ENCODE assay signal across 12 cellular contexts in the genomic region with DNA sequence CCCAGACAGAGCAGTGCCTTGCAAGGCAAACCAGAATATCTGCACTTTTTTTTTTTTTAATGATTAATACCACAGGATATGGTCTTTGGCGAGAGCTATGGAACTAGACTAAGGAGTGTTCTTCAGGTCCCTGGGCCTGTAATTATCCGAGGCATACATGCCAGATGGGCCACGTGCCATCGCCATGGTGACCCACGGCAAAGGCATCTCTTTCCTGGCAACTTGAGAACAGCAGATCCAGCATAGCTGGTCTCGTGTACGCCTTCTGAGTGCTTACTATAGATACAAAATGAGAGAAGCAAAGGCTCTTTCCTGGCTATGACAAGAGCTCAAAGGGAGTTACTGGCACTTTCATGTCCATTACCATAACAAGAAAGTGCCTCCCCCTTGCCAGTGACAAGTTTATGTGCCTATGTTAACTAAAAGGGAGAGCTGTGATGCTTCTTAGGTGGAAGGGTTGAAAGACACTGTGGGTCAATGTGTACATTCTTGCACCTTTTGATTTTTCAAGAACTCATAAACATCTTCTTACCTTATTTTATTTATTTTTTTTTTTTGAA. TPM values are rescaled to one million over a fixed set of nuclear protein-coding genes. Genes with fewer than 3 reads are reported as not detected.
DNase-seq lines count a peak whose midpoint lies in the region; ATAC-seq and TF ChIP-seq lines count a peak whose summit lies in the region.
"Had no signal": no experiment of that assay in that cellular context is flagged by ENCODE, and none has a peak within 500 bp of the region (broad histone marks: within the 10 kb centered on the region; RNA-seq: fewer than 3 reads in every experiment).

No MANE protein-coding gene starts in this region.

- no peak for TF ChIP-seq POLR2A in gastrocnemius medialis (IDR thresholded peaks at IDR 0.05)

- DNase-seq in H7 (peak; percentile 7), adipocyte (ENCODE audit: low read depth) (peak; percentile 65), left cardiac atrium (peak; percentile 46), gastrocnemius medialis (peak; percentile 77), NK-92 (lab: John Stamatoyannopoulos, UW; ENCODE audit: unreplicated experiment) (no peak), mucosa of gallbladder (ENCODE audit: low spot score) (no peak)
- DNase-seq in effector memory CD4-positive, alpha-beta T cell = no peak
- DNase-seq: activated CD4-positive, alpha-beta T cell treated with anti-CD3 and anti-CD28 coated beads, Interleukin-2, amount 50 U/mL, for 48 hours; Peyer's patch; stimulated activated naive B cell treated with anti-CD40 and anti-IgM and Interleukin-4, amounts not matched to agents 10 μg/mL and 1 μg/mL and 100 μg/mL, for 72 hours had no signal

- peak overlapping the region; percentile 60 to 80 (median 70) for H3K27ac ChIP-seq in gastrocnemius medialis
- no peak overlapping the region for H3K27ac ChIP-seq in effector memory CD4-positive, alpha-beta T cell (ENCODE audit: insufficient read depth, low read length, poor library complexity, severe bottlenecking)
- H3K27ac ChIP-seq: cardiac muscle cell, Peyer's patch had no signal

- H3K9me3 ChIP-seq in adipocyte (ENCODE audit: control insufficient read depth, low read length) (no peaks in the 10 kb centered on the region), gastrocnemius medialis (no peaks in the 10 kb centered on the region)
- H3K9me3 ChIP-seq in effector memory CD4-positive, alpha-beta T cell (ENCODE audit: control insufficient read depth, low read length) = no peaks in the 10 kb centered on the region
- H3K9me3 ChIP-seq: Peyer's patch had no signal

- no peak for TF ChIP-seq CTCF in gastrocnemius medialis (IDR thresholded peaks at IDR 0.05 in 4 of 5, conservative IDR thresholded peaks at IDR 0.05 in 1 of 5)

- in situ Hi-C loops in gastrocnemius medialis (cut with MboI; ENCODE audit: low sequenced_read_pairs in 4 of 4) = no loop called here

- H3K36me3 ChIP-seq in H7 (replicated peaks; ENCODE audit: control insufficient read depth, insufficient read depth, low read length) (no peaks in the 10 kb centered on the region), adipocyte (ENCODE audit: control insufficient read depth, insufficient read depth, low read length, severe bottlenecking) (no peaks in the 10 kb centered on the region), gastrocnemius medialis (no peaks in the 10 kb centered on the region)
- H3K36me3 ChIP-seq in effector memory CD4-positive, alpha-beta T cell (ENCODE audit: control insufficient read depth, insufficient read depth, low read length) = no peaks in the 10 kb centered on the region
- H3K36me3 ChIP-seq: cardiac muscle cell, Peyer's patch had no signal

- H3K27me3 ChIP-seq in H7 (ENCODE audit: control insufficient read depth, insufficient read depth, low read length) = no peaks in the 10 kb centered on the region
- H3K27me3 ChIP-seq in adipocyte (replicated peaks; ENCODE audit: control insufficient read depth, insufficient read depth, low read length) = no peaks in the 10 kb centered on the region
- H3K27me3 ChIP-seq in gastrocnemius medialis = no peaks in the 10 kb centered on the region
- no peaks in the 10 kb centered on the region for H3K27me3 ChIP-seq in effector memory CD4-positive, alpha-beta T cell (replicated peaks; ENCODE audit: control insufficient read depth, insufficient read depth, low read length, poor library complexity, severe bottlenecking)
- H3K27me3 ChIP-seq: cardiac muscle cell, Peyer's patch had no signal

- no peak overlapping the region for H3K4me3 ChIP-seq in H7 (ENCODE audit: insufficient read depth, low read depth, low read length)
- no peak overlapping the region for H3K4me3 ChIP-seq in adipocyte (ENCODE audit: low read length)
- no peak overlapping the region for H3K4me3 ChIP-seq in gastrocnemius medialis
- no peak overlapping the region for H3K4me3 ChIP-seq in effector memory CD4-positive, alpha-beta T cell (ENCODE audit: insufficient read depth, low read depth, low read length, poor library complexity, severe bottlenecking)
- H3K4me3 ChIP-seq: cardiac muscle cell, Peyer's patch had no signal

- intact Hi-C loops in left cardiac atrium (cut with DNase I) (no loop called here), gastrocnemius medialis (cut with DNase I; ENCODE audit: low total_unique reads) (loop anchor here (2.0 kb wide), 1 partner anchor 26 kb away; a partner anchor contains a TSS)

- H3K4me1 ChIP-seq in adipocyte (ENCODE audit: control insufficient read depth, insufficient read depth, low read length) (peaks cover 4% of the 10 kb centered on the region), gastrocnemius medialis (peaks cover 10 to 16% of the 10 kb centered on the region in 2 donors)
- no peaks in the 10 kb centered on the region for H3K4me1 ChIP-seq in effector memory CD4-positive, alpha-beta T cell (ENCODE audit: control insufficient read depth, insufficient read depth, low read length, poor library complexity, severe bottlenecking)
- H3K4me1 ChIP-seq: Peyer's patch had no signal

- peak in 1 of 2 donors; percentile 24 for ATAC-seq in left cardiac atrium
- ATAC-seq in gastrocnemius medialis = peak; percentile 87 to 97
- ATAC-seq in HG03025 (IDR thresholded peaks at IDR 0.05; ENCODE audit: low FRiP score, unreplicated experiment) = no peak
- ATAC-seq: stimulated activated naive B cell treated with anti-CD40 and anti-IgM and Interleukin-4, amounts not matched to agents 10 μg/mL and 1 μg/mL and 100 μg/mL, for 72 hours had no signal

- H3K9ac ChIP-seq in adipocyte (ENCODE audit: low read length) = no peak overlapping the region

RNA-seq across cellular contexts. Expression of a gene that starts 26.0 kb away (rescaled TPM):
- total RNA-seq in H7 (2014; rRNA removed; shearing (Covaris generic)) = 6.7 and 12.4 TPM in 2 replicates
- total RNA-seq in left cardiac atrium (1 to 10 TPM; 6.0 to 8.1 TPM), gastrocnemius medialis (1 to 10 TPM in 1 of 4 donors, under 1 TPM in 3; 0.46 to 1.6 (median 0.81) TPM), mucosa of gallbladder (9.8 TPM)

Comparison
In these comparisons a context has a peak if more than half of its experiments do, and no peak if none do; other contexts are left out.
1. DNase-seq: peak in H7 (single experiment), adipocyte (single experiment), left cardiac atrium (single experiment) and gastrocnemius medialis (2 of 2); none in NK-92 (single experiment), mucosa of gallbladder (single experiment) and effector memory CD4-positive, alpha-beta T cell (0 of 3).